Comparison of ENCODE assay signal across 23 cellular contexts in the genomic region with DNA sequence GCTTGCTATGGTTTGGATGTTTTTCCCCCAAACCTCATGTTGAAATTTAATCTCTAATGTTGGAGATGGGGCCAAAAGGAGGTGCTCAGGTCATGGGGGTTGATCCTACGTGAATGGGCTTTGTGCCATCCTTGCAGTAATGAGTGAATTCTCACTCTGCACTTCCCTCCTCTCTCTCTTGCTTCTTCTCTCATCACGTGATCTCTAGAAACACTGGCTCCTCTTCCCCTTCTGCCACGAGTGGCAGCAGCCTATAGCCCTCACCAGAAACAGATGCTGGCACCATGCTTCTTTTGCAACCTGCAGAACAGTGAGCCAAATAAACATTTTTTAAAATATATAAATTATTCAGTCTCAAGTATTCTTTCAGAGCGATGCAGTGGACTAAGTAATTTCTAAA. TPM values are rescaled to one million over a fixed set of nuclear protein-coding genes. Genes with fewer than 3 reads are reported as not detected.
"Had no signal": no experiment of that assay in that cellular context is flagged by ENCODE, and none has a peak within 500 bp of the region (broad histone marks: within the 10 kb centered on the region; RNA-seq: fewer than 3 reads in every experiment).

No MANE protein-coding gene starts in this region.

- H3K9me3 ChIP-seq: breast epithelium, esophagus muscularis mucosa, stomach, suprapubic skin had no signal

- H3K27me3 ChIP-seq: breast epithelium, esophagus muscularis mucosa, stomach, suprapubic skin, tibial nerve had no signal

- DNase-seq: activated B cell treated with CpG ODN at 0.5 μM for 24 hours; activated CD4-positive, alpha-beta memory T cell treated with anti-CD3 and anti-CD28 coated beads for 36 hours; activated CD4-positive, alpha-beta T cell treated with anti-CD3 and anti-CD28 coated beads for 36 hours; activated naive CD4-positive, alpha-beta T cell treated with Interleukin-2 at 50 U/mL for 16 hours; activated naive CD8-positive, alpha-beta T cell treated with anti-CD3 and anti-CD28 coated beads for 36 hours; activated T-cell treated with anti-CD3 and anti-CD28 coated beads, Interleukin-2, amount 50 U/mL, for 48 hours; effector memory CD4-positive, alpha-beta T cell; hippocampal formation; kidney glomerular epithelial cell; left ventricle myocardium superior; small intestine; stimulated activated CD4-positive, alpha-beta T cell treated with anti-CD3 and anti-CD28 coated beads, Interleukin-15, amount 100 ng/mL, for 24 hours; stomach; T-helper 9 cell had no signal

- H3K4me3 ChIP-seq: breast epithelium, esophagus muscularis mucosa, stomach, suprapubic skin, tibial nerve had no signal

- H3K27ac ChIP-seq: breast epithelium, esophagus muscularis mucosa, stomach, suprapubic skin, tibial nerve had no signal

- ATAC-seq: activated CD4-positive, alpha-beta T cell treated with anti-CD3 and anti-CD28 coated beads for 36 hours; left ventricle myocardium superior; natural killer cell treated with Interleukin-12 subunit alpha and Interleukin-12 subunit beta and Interleukin-15 and Interleukin-18, amount 100 ng/mL, for 72 hours; sciatic nerve; stimulated activated memory B cell treated with anti-CD40 and anti-IgM and Interleukin-4, amounts not matched to agents 10 μg/mL and 1 μg/mL and 100 μg/mL, for 72 hours had no signal

- H3K4me1 ChIP-seq: breast epithelium, esophagus muscularis mucosa, stomach, suprapubic skin, tibial nerve had no signal

- H3K36me3 ChIP-seq: breast epithelium, esophagus muscularis mucosa, stomach, suprapubic skin, tibial nerve had no signal

RNA-seq across cellular contexts. Expression of a gene that starts 47.4 kb away (rescaled TPM):
- total RNA-seq: activated B cell treated with CpG ODN at 0.5 μM for 24 hours; activated CD4-positive, alpha-beta memory T cell treated with anti-CD3 and anti-CD28 coated beads for 36 hours; activated CD4-positive, alpha-beta T cell treated with anti-CD3 and anti-CD28 coated beads for 36 hours; activated naive CD8-positive, alpha-beta T cell treated with anti-CD3 and anti-CD28 coated beads for 36 hours; breast epithelium; dermis microvascular lymphatic vessel endothelial cell; endothelial cell of umbilical vein; esophagus muscularis mucosa; left ventricle myocardium superior; natural killer cell treated with Interleukin-12 subunit alpha and Interleukin-12 subunit beta and Interleukin-15 and Interleukin-18, amount 100 ng/mL, for 72 hours; sciatic nerve; stomach; suprapubic skin; tibial nerve had no signal
